ENCODE assay signal across 31 cellular contexts in the genomic region with DNA sequence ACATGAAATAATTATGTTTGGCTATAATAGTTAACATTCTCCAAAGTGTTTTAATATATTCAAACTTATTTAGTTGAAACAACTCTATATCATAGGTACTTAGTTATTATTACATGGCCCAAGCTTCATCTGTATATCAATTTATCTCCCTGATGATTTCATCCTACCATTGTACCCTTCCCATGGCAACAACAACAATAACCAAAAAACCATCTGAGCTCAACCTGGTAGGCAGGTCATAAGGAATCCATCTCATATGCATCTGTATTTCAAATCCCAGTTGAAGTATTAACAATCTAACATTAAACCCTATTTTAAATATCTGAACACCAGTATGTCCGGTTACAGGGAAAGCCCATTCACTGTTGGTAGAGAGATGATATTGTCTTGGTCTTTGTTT. TPM values are rescaled to one million over a fixed set of nuclear protein-coding genes. Genes with fewer than 3 reads are reported as not detected.
DNase-seq lines count a peak whose midpoint lies in the region; ATAC-seq, FAIRE-seq and TF ChIP-seq lines count a peak whose summit lies in the region.
"Had no signal": no experiment of that assay in that cellular context is flagged by ENCODE, and none has a peak within 500 bp of the region (broad histone marks: within the 10 kb centered on the region; RNA-seq: fewer than 3 reads in every experiment).

No MANE protein-coding gene starts in this region.

- peaks cover 21% of the 10 kb centered on the region for H3K4me1 Mint-ChIP-seq in osteocyte (ENCODE audit: unreplicated experiment)
- H3K4me1 Mint-ChIP-seq: endodermal cell; naive thymus-derived CD8-positive, alpha-beta T cell had no signal

- CTCF ChIA-PET in SK-N-SH (lab: Yijun Ruan, JAX), result interaction anchor here (0.6 kb wide), 1 partner anchor 797 kb away, joined by 3 read pairs; no protein-coding TSS in a partner anchor
- CTCF ChIA-PET in endothelial cell of umbilical vein (lab: Charles Lee), result no interaction called here

- H3K4me2 ChIP-seq in SK-N-SH (no peak overlapping the region), endothelial cell of umbilical vein (ENCODE audit: insufficient read depth, low read length) (no peak overlapping the region)
- H3K4me2 ChIP-seq: BLaER1 treated with 17β-estradiol and CSF1 and Interleukin-3, amounts not matched to agents 10 nM and 100 nM had no signal

- TF ChIP-seq EP300 in SK-N-SH (IDR thresholded peaks at IDR 0.05; ENCODE audit: borderline replicate concordance in 1 of 2, low read depth in 1 of 2, low read length in 1 of 2), result no peak

- FAIRE-seq in GM12891 (lab: Jason Lieb, UNC) (peak; percentile 9), endothelial cell of umbilical vein (lab: Jason Lieb, UNC) (no peak)
- FAIRE-seq: HTR-8/SVneo had no signal

- dilution Hi-C loops in endothelial cell of umbilical vein (cut with MboI; ENCODE audit: extremely low pct_ligation_motif_present, low sequenced_read_pairs), result no loop called here

- no TSS peak for BruUV-seq in endothelial cell of umbilical vein (replicated peaks; lab: Mats Ljungman, UMichigan)

- H3K27me3 ChIP-seq in SK-N-SH (ENCODE audit: insufficient read depth), result no peaks in the 10 kb centered on the region
- no peaks in the 10 kb centered on the region for H3K27me3 ChIP-seq in endothelial cell of umbilical vein (ENCODE audit: control insufficient read depth in 2 of 2, insufficient read depth in 2 of 2, low read length in 2 of 2)
- H3K27me3 ChIP-seq: adrenal gland; BLaER1 treated with 17β-estradiol and CSF1 and Interleukin-3, amounts not matched to agents 10 nM and 100 nM; cardiac muscle cell; esophagus squamous epithelium; left lung; stomach; tibial artery had no signal

- no peak for TF ChIP-seq RAD21 in SK-N-SH (IDR thresholded peaks at IDR 0.05; ENCODE audit: low read length)

- H4K20me1 ChIP-seq in SK-N-SH (ENCODE audit: insufficient read depth) (no peaks in the 10 kb centered on the region), endothelial cell of umbilical vein (replicated peaks; ENCODE audit: control insufficient read depth, extremely low read depth, insufficient read depth, low read length) (no peaks in the 10 kb centered on the region)
- H4K20me1 ChIP-seq: BLaER1 treated with 17β-estradiol and CSF1 and Interleukin-3, amounts not matched to agents 10 nM and 100 nM had no signal

- peak overlapping the region; percentile 63; the same call in 1 of the 2 replicates for H3K9ac ChIP-seq in SK-N-SH
- no peak overlapping the region for H3K9ac ChIP-seq in endothelial cell of umbilical vein (replicated peaks; ENCODE audit: extremely low read depth, insufficient read depth, low read length)
- H3K9ac ChIP-seq: BLaER1 treated with 17β-estradiol and CSF1 and Interleukin-3, amounts not matched to agents 10 nM and 100 nM had no signal

- no peaks in the 10 kb centered on the region for H3K9me1 ChIP-seq in endothelial cell of umbilical vein (replicated peaks; ENCODE audit: control insufficient read depth, extremely low read depth, insufficient read depth, low read length)

- H2AFZ ChIP-seq in SK-N-SH (ENCODE audit: low read depth) (no peak overlapping the region), endothelial cell of umbilical vein (ENCODE audit: low read depth, low read length) (no peak overlapping the region)

- H3K9me2 ChIP-seq in SK-N-SH, result no peaks in the 10 kb centered on the region

- no peaks in the 10 kb centered on the region for H3K27me3 Mint-ChIP-seq in osteocyte (ENCODE audit: unreplicated experiment)
- H3K27me3 Mint-ChIP-seq: naive thymus-derived CD8-positive, alpha-beta T cell had no signal

- H3K9me3 Mint-ChIP-seq in osteocyte (ENCODE audit: unreplicated experiment), result no peaks in the 10 kb centered on the region
- H3K9me3 Mint-ChIP-seq: endodermal cell, mesothelial cell of epicardium had no signal

- no peaks in the 10 kb centered on the region for H3K36me3 Mint-ChIP-seq in osteocyte (ENCODE audit: unreplicated experiment)
- H3K36me3 Mint-ChIP-seq: mesothelial cell of epicardium; naive thymus-derived CD8-positive, alpha-beta T cell had no signal

- no peaks in the 10 kb centered on the region for H3K36me3 ChIP-seq in SK-N-SH (replicated peaks in 1 of 2; ENCODE audit: control insufficient read depth in 1 of 2, insufficient read depth in 2 of 2, low read length in 1 of 2)
- H3K36me3 ChIP-seq in endothelial cell of umbilical vein (ENCODE audit: control insufficient read depth in 2 of 2, extremely low read depth in 1 of 2, insufficient read depth in 2 of 2, low read length in 2 of 2), result no peaks in the 10 kb centered on the region
- H3K36me3 ChIP-seq: adrenal gland; BLaER1 treated with 17β-estradiol and CSF1 and Interleukin-3, amounts not matched to agents 10 nM and 100 nM; cardiac muscle cell; esophagus squamous epithelium; left lung; stomach; tibial artery; WERI-Rb-1 had no signal

- H3K79me2 ChIP-seq in SK-N-SH (ENCODE audit: insufficient read depth) (no peaks in the 10 kb centered on the region), endothelial cell of umbilical vein (ENCODE audit: control insufficient read depth, insufficient read depth, low read length) (no peaks in the 10 kb centered on the region)

- 96% methylated on average over 1 of the region's 1 CpG for WGBS in SK-N-SH (ENCODE audit: low lambda C conversion rate)

- H3K4me3 Mint-ChIP-seq in osteocyte (ENCODE audit: unreplicated experiment), result no peak overlapping the region
- H3K4me3 Mint-ChIP-seq: activated T-cell treated with anti-CD3 and anti-CD28 coated beads, Interleukin-2, amount 50 U/mL, for 72 hours; endodermal cell; mesothelial cell of epicardium; naive thymus-derived CD8-positive, alpha-beta T cell had no signal

- DNase-seq in GM12891 (ENCODE audit: insufficient read length, low spot score) (no peak), SK-N-SH (no peak), endothelial cell of umbilical vein (ENCODE audit: low read depth, low spot score) (no peak), osteocyte (ENCODE audit: extremely low spot score, unreplicated experiment) (no peak), substantia nigra (lab: John Stamatoyannopoulos, UW) (no peak), SIG-M5 treated with dmso at 0.1 percent for 504 hours (lab: John Stamatoyannopoulos, UW; ENCODE audit: unreplicated experiment) (no peak)
- DNase-seq: activated CD4-positive, alpha-beta T cell treated with anti-CD3 and anti-CD28 coated beads for 48 hours; activated naive CD4-positive, alpha-beta T cell treated with Interleukin-2 at 50 U/mL for 16 hours; activated T-cell treated with anti-CD3 and anti-CD28 coated beads, Interleukin-2, amount 50 U/mL, for 72 hours; adrenal gland; cortex of kidney; DND-41; endodermal cell; esophagus squamous epithelium; KG1; left lung; naive thymus-derived CD8-positive, alpha-beta T cell; NCI-H2081 treated with DMSO at 0.1 percent for 48 hours; NCI-H446 treated with DMSO at 0.1 percent for 48 hours; NCI-H82; occipital lobe; retina; stimulated activated CD4-positive, alpha-beta T cell treated with anti-CD3 and anti-CD28 coated beads, Interleukin-2, amount 100 ng/mL, for 24 hours; stomach; tibial artery; WERI-Rb-1 had no signal

- H3K27ac Mint-ChIP-seq in osteocyte (ENCODE audit: unreplicated experiment), result peak overlapping the region; percentile 92
- H3K27ac Mint-ChIP-seq: activated T-cell treated with anti-CD3 and anti-CD28 coated beads, Interleukin-2, amount 50 U/mL, for 72 hours; endodermal cell; mesothelial cell of epicardium; naive thymus-derived CD8-positive, alpha-beta T cell had no signal

- POLR2A ChIA-PET in SK-N-SH (lab: Yijun Ruan, JAX) (no interaction called here), endothelial cell of umbilical vein (lab: Charles Lee) (no interaction called here)

- TF ChIP-seq POLR2A in GM12891 (IDR thresholded peaks at IDR 0.05; ENCODE audit: low read depth, low read length) (no peak), endothelial cell of umbilical vein (IDR thresholded peaks at IDR 0.05; ENCODE audit: low read depth, low read length) (no peak)

- peaks cover 0 to 10% of the 10 kb centered on the region in 2 experiments; a peak in 3 of 4 replicates for H3K4me1 ChIP-seq in SK-N-SH (ENCODE audit: control insufficient read depth in 1 of 2, insufficient read depth in 2 of 2, low read depth in 1 of 2, low read length in 1 of 2)
- peaks cover 17% of the 10 kb centered on the region for H3K4me1 ChIP-seq in endothelial cell of umbilical vein (ENCODE audit: control insufficient read depth, extremely low read depth, insufficient read depth, low read length)
- H3K4me1 ChIP-seq: adrenal gland; BLaER1 treated with 17β-estradiol and CSF1 and Interleukin-3, amounts not matched to agents 10 nM and 100 nM; left lung; stomach had no signal

- H3K4me3 ChIP-seq in SK-N-SH (ENCODE audit: low read depth in 2 of 2, low read length in 1 of 2), result no peak overlapping the region
- H3K4me3 ChIP-seq in endothelial cell of umbilical vein (replicated peaks in 1 of 3; ENCODE audit: insufficient read depth in 1 of 3, low read depth in 1 of 3, low read length in 3 of 3), result no peak overlapping the region
- H3K4me3 ChIP-seq: adrenal gland; BLaER1 treated with 17β-estradiol and CSF1 and Interleukin-3, amounts not matched to agents 10 nM and 100 nM; cardiac muscle cell; esophagus squamous epithelium; left lung; stomach; tibial artery had no signal

- H3K27ac ChIP-seq in SK-N-SH (ENCODE audit: low read depth in 2 of 2, low read length in 1 of 2), result peak overlapping the region in 1 of 2 experiments; percentile 90; a peak in 2 of 4 replicates
- H3K27ac ChIP-seq in endothelial cell of umbilical vein (ENCODE audit: insufficient read depth, low read depth, low read length), result peak overlapping the region; percentile 66
- no peak overlapping the region for H3K27ac ChIP-seq in substantia nigra (ENCODE audit: low read depth, low read length, poor library complexity, severe bottlenecking)
- H3K27ac ChIP-seq: adrenal gland; BLaER1 treated with 17β-estradiol and CSF1 and Interleukin-3, amounts not matched to agents 10 nM and 100 nM; cardiac muscle cell; esophagus squamous epithelium; left lung; stomach; tibial artery; WERI-Rb-1 had no signal

- intact Hi-C loops in endothelial cell of umbilical vein (cut with micrococcal nuclease), result no loop called here

- H3K9me3 ChIP-seq in SK-N-SH, result no peaks in the 10 kb centered on the region
- no peaks in the 10 kb centered on the region for H3K9me3 ChIP-seq in endothelial cell of umbilical vein (replicated peaks; ENCODE audit: control insufficient read depth, insufficient read depth, low read length)
- H3K9me3 ChIP-seq: adrenal gland; BLaER1 treated with 17β-estradiol and CSF1 and Interleukin-3, amounts not matched to agents 10 nM and 100 nM; esophagus squamous epithelium; left lung; stomach; tibial artery had no signal

- H3F3A ChIP-seq in SK-N-SH (replicated peaks; ENCODE audit: insufficient read depth), result peaks cover 5% of the 10 kb centered on the region

- no peak for TF ChIP-seq CTCF in SK-N-SH (IDR thresholded peaks at IDR 0.05)
- no peak for TF ChIP-seq CTCF in endothelial cell of umbilical vein (IDR thresholded peaks at IDR 0.05; ENCODE audit: extremely low read depth in 1 of 2, insufficient read depth in 1 of 2, low read depth in 1 of 2, low read length in 2 of 2)
- no peak for TF ChIP-seq CTCF in osteocyte (IDR thresholded peaks at IDR 0.05)

- no peak for ATAC-seq in GM21526 (IDR thresholded peaks at IDR 0.05; ENCODE audit: low FRiP score, unreplicated experiment)
- ATAC-seq: activated T-cell treated with anti-CD3 and anti-CD28 coated beads, Interleukin-2, amount 50 U/mL, for 72 hours; naive thymus-derived CD8-positive, alpha-beta T cell had no signal

RNA-seq across cellular contexts. Expression of a gene that starts 33.1 kb away (rescaled TPM):
- polyA plus RNA-seq in GM12891 (2012; ENCODE audit: low read depth, missing spikeins), result 0.51 TPM
- 3.1 and 4.4 TPM in 2 replicates for polyA plus RNA-seq in SK-N-SH (2012; rRNA removed)
- polyA plus RNA-seq in SK-N-SH (2012; cell fraction: cytosol; rRNA removed), result 4.3 and 5.1 TPM in 2 replicates
- 2.7 and 6.2 TPM in 2 replicates for polyA plus RNA-seq in SK-N-SH (2012; cell fraction: nucleus; rRNA removed)
- total RNA-seq in endothelial cell of umbilical vein, result 79.3 and 82.7 TPM in 2 replicates
- polyA plus RNA-seq in endothelial cell of umbilical vein, result 22.8 and 28.4 TPM in 2 replicates
- 19.6 and 23.6 TPM in 2 replicates for polyA plus RNA-seq in endothelial cell of umbilical vein (2011; cell fraction: cytosol; rRNA removed)
- 65.9 and 76.9 TPM in 2 replicates for polyA plus RNA-seq in endothelial cell of umbilical vein (2011; cell fraction: nucleus; rRNA removed)
- 39.1 and 58.9 TPM in 2 replicates for polyA plus RNA-seq in endothelial cell of umbilical vein (2012)
- polyA minus RNA-seq in endothelial cell of umbilical vein, result 263 and 304 TPM in 2 replicates
- polyA minus RNA-seq in endothelial cell of umbilical vein (2011; cell fraction: cytosol; rRNA and poly(A)+ RNA removed), result 59.9 TPM
- 162 and 225 TPM in 2 replicates for polyA minus RNA-seq in endothelial cell of umbilical vein (2011; cell fraction: nucleus; rRNA and poly(A)+ RNA removed)
- total RNA-seq in osteocyte, result 26.5 and 29.1 TPM in 2 replicates
- polyA plus RNA-seq: naive thymus-derived CD8-positive, alpha-beta T cell had no signal
